Comparison of ENCODE assay signal across 27 cellular contexts in genomic region chr13:87952377-87952776, GRCh38.
DNase-seq lines count a peak whose midpoint lies in the region; ATAC-seq, FAIRE-seq and TF ChIP-seq lines count a peak whose summit lies in the region.
"Had no signal": no experiment of that assay in that cellular context is flagged by ENCODE, and none has a peak within 500 bp of the region (broad histone marks: within the 10 kb centered on the region; RNA-seq: fewer than 3 reads in every experiment).

No MANE protein-coding gene starts in this region.

- no peak overlapping the region for H3K4me3 Mint-ChIP-seq in activated naive CD4-positive, alpha-beta T cell treated with anti-CD3 and anti-CD28 coated beads, Interleukin-2, amount 10 ng/mL, durations not matched to agents 7 days and 5 days
- H3K4me3 Mint-ChIP-seq: CD14-positive monocyte; CD4-positive, alpha-beta memory T cell; CD4-positive, CD25-positive, alpha-beta regulatory T cell; CD8-positive, alpha-beta memory T cell had no signal

- no peaks in the 10 kb centered on the region for H3K4me1 Mint-ChIP-seq in activated naive CD4-positive, alpha-beta T cell treated with anti-CD3 and anti-CD28 coated beads, Interleukin-2, amount 10 ng/mL, durations not matched to agents 7 days and 5 days
- H3K4me1 Mint-ChIP-seq: CD14-positive monocyte; CD4-positive, alpha-beta memory T cell; CD4-positive, CD25-positive, alpha-beta regulatory T cell; CD8-positive, alpha-beta memory T cell had no signal

- H3K79me2 ChIP-seq in osteoblast (ENCODE audit: insufficient read depth, low read length) = no peaks in the 10 kb centered on the region

- 45 to 63% methylated on average over 2 of the region's 2 CpGs for WGBS in pancreas, 2 donors

- CTCF ChIA-PET in activated naive CD4-positive, alpha-beta T cell treated with anti-CD3 and anti-CD28 coated beads, Interleukin-2, amount 10 ng/mL, durations not matched to agents 7 days and 5 days (lab: Charles Lee) = no interaction called here

- H3K9me3 Mint-ChIP-seq in activated naive CD4-positive, alpha-beta T cell treated with anti-CD3 and anti-CD28 coated beads, Interleukin-2, amount 10 ng/mL, durations not matched to agents 7 days and 5 days = no peaks in the 10 kb centered on the region

- intact Hi-C loops in kidney (cut with DNase I) = no loop called here
- intact Hi-C loops in pancreas (cut with DNase I) = no loop called here

- H3K27me3 ChIP-seq in pancreas (no peaks in the 10 kb centered on the region), osteoblast (ENCODE audit: insufficient read depth, low read length) (no peaks in the 10 kb centered on the region)
- H3K27me3 ChIP-seq: BE2C, BLaER1 had no signal

- no peak overlapping the region for H3K27ac ChIP-seq in kidney (ENCODE audit: low read depth in 2 of 2, low read length in 2 of 2)
- no peak overlapping the region for H3K27ac ChIP-seq in pancreas
- H3K27ac ChIP-seq in osteoblast (ENCODE audit: low read depth, low read length) = no peak overlapping the region
- H3K27ac ChIP-seq: 22Rv1, BLaER1 had no signal

- H3K36me3 ChIP-seq in kidney (ENCODE audit: control insufficient read depth in 1 of 2, insufficient read depth in 2 of 2, low read length in 2 of 2) = no peaks in the 10 kb centered on the region
- no peaks in the 10 kb centered on the region for H3K36me3 ChIP-seq in pancreas
- H3K36me3 ChIP-seq in osteoblast (ENCODE audit: insufficient read depth, low read length) = no peaks in the 10 kb centered on the region
- H3K36me3 ChIP-seq: BE2C, BLaER1 had no signal

- no peaks in the 10 kb centered on the region for H4K20me1 ChIP-seq in osteoblast (ENCODE audit: insufficient read depth, low read length)
- H4K20me1 ChIP-seq: BLaER1 had no signal

- no peak for ATAC-seq in pancreas
- no peak for ATAC-seq in HG03025 (IDR thresholded peaks at IDR 0.05; ENCODE audit: low FRiP score, unreplicated experiment)
- ATAC-seq: GM12878 had no signal

- FAIRE-seq in A204.1 (lab: Jason Lieb, UNC) (peak; percentile 32), endometrium (lab: Jason Lieb, UNC) (peak; percentile 8), kidney (lab: Jason Lieb, UNC) (peak; percentile 38), pancreas (lab: Jason Lieb, UNC) (peak; percentile 9)
- FAIRE-seq: GM12878, GM12892, GM18507 had no signal

- no peak overlapping the region for H3K9ac ChIP-seq in kidney (ENCODE audit: low read length in 2 of 2)
- H3K9ac ChIP-seq: BLaER1 had no signal

- H3K4me3 ChIP-seq in kidney (ENCODE audit: low read length in 2 of 2) = no peak overlapping the region
- H3K4me3 ChIP-seq in pancreas = no peak overlapping the region
- no peak overlapping the region for H3K4me3 ChIP-seq in osteoblast (ENCODE audit: insufficient read depth, low read length)
- H3K4me3 ChIP-seq: BLaER1, GM12878 had no signal

- no peaks in the 10 kb centered on the region for H3K36me3 Mint-ChIP-seq in activated naive CD4-positive, alpha-beta T cell treated with anti-CD3 and anti-CD28 coated beads, Interleukin-2, amount 10 ng/mL, durations not matched to agents 7 days and 5 days
- H3K36me3 Mint-ChIP-seq: CD14-positive monocyte; CD4-positive, alpha-beta memory T cell; CD4-positive, CD25-positive, alpha-beta regulatory T cell; CD8-positive, alpha-beta memory T cell had no signal

- no peak overlapping the region for H3K27ac Mint-ChIP-seq in activated naive CD4-positive, alpha-beta T cell treated with anti-CD3 and anti-CD28 coated beads, Interleukin-2, amount 10 ng/mL, durations not matched to agents 7 days and 5 days
- H3K27ac Mint-ChIP-seq: CD14-positive monocyte; CD4-positive, alpha-beta memory T cell; CD4-positive, CD25-positive, alpha-beta regulatory T cell; CD8-positive, alpha-beta memory T cell had no signal

- no peak overlapping the region for H3K4me2 ChIP-seq in osteoblast (ENCODE audit: insufficient read depth, low read length)
- H3K4me2 ChIP-seq: BLaER1 had no signal

- H3K4me1 ChIP-seq in kidney (ENCODE audit: control insufficient read depth in 1 of 2, insufficient read depth in 1 of 2, low read depth in 1 of 2, low read length in 2 of 2) (no peaks in the 10 kb centered on the region), pancreas (no peaks in the 10 kb centered on the region), osteoblast (ENCODE audit: insufficient read depth, low read length) (no peaks in the 10 kb centered on the region)
- H3K4me1 ChIP-seq: BLaER1 had no signal

- H2AFZ ChIP-seq in osteoblast (ENCODE audit: low read length) = no peak overlapping the region

- no peaks in the 10 kb centered on the region for H3K27me3 Mint-ChIP-seq in activated naive CD4-positive, alpha-beta T cell treated with anti-CD3 and anti-CD28 coated beads, Interleukin-2, amount 10 ng/mL, durations not matched to agents 7 days and 5 days
- H3K27me3 Mint-ChIP-seq: CD4-positive, alpha-beta memory T cell; CD4-positive, CD25-positive, alpha-beta regulatory T cell; CD8-positive, alpha-beta memory T cell had no signal

- H3K9me3 ChIP-seq in kidney (ENCODE audit: control insufficient read depth in 1 of 2, low read length in 2 of 2) (no peaks in the 10 kb centered on the region), pancreas (no peaks in the 10 kb centered on the region), osteoblast (ENCODE audit: low read depth, low read length) (no peaks in the 10 kb centered on the region)
- H3K9me3 ChIP-seq: BE2C, BLaER1 had no signal

- DNase-seq in kidney (no peak), pancreas (no peak), osteoblast (ENCODE audit: insufficient read length, low spot score, missing footprints) (no peak)
- DNase-seq in activated naive CD4-positive, alpha-beta T cell treated with anti-CD3 and anti-CD28 coated beads, Interleukin-2, amount 10 ng/mL, durations not matched to agents 7 days and 5 days = no peak
- DNase-seq: ACHN; BE2C; C1 segment of cervical spinal cord; CD4-positive, alpha-beta memory T cell; CD4-positive, CD25-positive, alpha-beta regulatory T cell; CD8-positive, alpha-beta memory T cell; COR-L47; DMS 273 treated with DMSO at 0.1 percent for 48 hours; DMS153; DMS53; DMS79; DND-41; EL; GDM1 had no signal

- TF ChIP-seq CTCF in kidney (IDR thresholded peaks at IDR 0.05; ENCODE audit: borderline replicate concordance, extremely low read depth, insufficient read depth) (no peak), pancreas (IDR thresholded peaks at IDR 0.05) (no peak), osteoblast (IDR thresholded peaks at IDR 0.05; ENCODE audit: extremely low read depth, low read depth, low read length) (no peak)
